Comparison of ENCODE assay signal across 8 cellular contexts in the genomic region with DNA sequence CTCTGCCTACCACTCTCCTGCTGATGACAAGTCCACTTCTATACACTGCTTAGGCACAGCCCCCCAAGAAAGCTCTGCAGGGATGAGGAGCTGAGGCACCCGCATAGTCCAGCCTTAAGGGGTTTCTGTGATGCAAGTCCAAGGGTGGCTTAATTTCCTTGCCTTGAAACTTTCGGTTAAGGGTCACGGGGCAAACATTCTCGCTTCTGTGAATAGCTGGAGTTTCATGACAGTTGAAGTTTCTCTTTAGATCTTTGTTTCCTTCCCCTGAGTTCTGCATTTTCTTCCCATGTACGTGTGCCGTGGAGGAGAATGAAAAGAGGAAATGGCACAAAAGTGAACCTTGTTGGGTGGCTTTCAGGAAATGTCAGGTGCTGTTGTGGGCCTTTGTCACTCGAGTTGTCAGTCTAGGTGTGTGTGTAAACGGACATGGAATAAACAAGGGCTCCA. TPM values are rescaled to one million over a fixed set of nuclear protein-coding genes. Genes with fewer than 3 reads are reported as not detected.
DNase-seq lines count a peak whose midpoint lies in the region; ATAC-seq and TF ChIP-seq lines count a peak whose summit lies in the region.

No MANE protein-coding gene starts in this region.

- H2AFZ ChIP-seq in smooth muscle cell (ENCODE audit: low read depth) = no peak overlapping the region

- intact Hi-C loops in thyroid gland (cut with DNase I) = no loop called here

- H3F3A ChIP-seq in smooth muscle cell (ENCODE audit: low read depth) = no peaks in the 10 kb centered on the region

- TF ChIP-seq EP300 in suprapubic skin (IDR thresholded peaks at IDR 0.05) = no peak

- peak overlapping the region; percentile 86 to 88 for H3K27ac ChIP-seq in mucosa of rectum (ENCODE audit: low read depth in 2 of 2, low read length in 2 of 2)
- no peak overlapping the region for H3K27ac ChIP-seq in thyroid gland
- no peak overlapping the region for H3K27ac ChIP-seq in suprapubic skin
- no peak overlapping the region for H3K27ac ChIP-seq in smooth muscle cell (ENCODE audit: low read depth)
- H3K27ac ChIP-seq in brain microvascular endothelial cell = no peak overlapping the region

- TF ChIP-seq POLR2A in NB4 (IDR thresholded peaks at IDR 0.05; ENCODE audit: extremely low read depth, insufficient read length) (no peak), thyroid gland (IDR thresholded peaks at IDR 0.05) (no peak), suprapubic skin (IDR thresholded peaks at IDR 0.05) (no peak)

- TF ChIP-seq CTCF in NB4 (IDR thresholded peaks at IDR 0.05; ENCODE audit: low read depth, low read length) (no peak), thyroid gland (IDR thresholded peaks at IDR 0.05) (no peak), suprapubic skin (IDR thresholded peaks at IDR 0.05) (no peak), smooth muscle cell (IDR thresholded peaks at IDR 0.05; ENCODE audit: borderline replicate concordance, insufficient read depth, poor library complexity, severe bottlenecking) (no peak), brain microvascular endothelial cell (IDR thresholded peaks at IDR 0.05; ENCODE audit: low read depth, low read length, missing control alignments) (no peak)

- H3K4me3 ChIP-seq in NB4 (ENCODE audit: low read depth, low read length) = no peak overlapping the region
- peak overlapping the region; percentile 32 to 57 for H3K4me3 ChIP-seq in mucosa of rectum (ENCODE audit: low read length in 2 of 2)
- H3K4me3 ChIP-seq in thyroid gland (replicated peaks in 1 of 3) = no peak overlapping the region
- no peak overlapping the region for H3K4me3 ChIP-seq in suprapubic skin
- H3K4me3 ChIP-seq in smooth muscle cell = no peak overlapping the region
- H3K4me3 ChIP-seq in brain microvascular endothelial cell (ENCODE audit: low read depth, low read length) = no peak overlapping the region

- no peaks in the 10 kb centered on the region for H3K79me2 ChIP-seq in smooth muscle cell (ENCODE audit: low read depth)

- WGBS in thyroid gland, 2 donors = 87 to 88% methylated on average over 8 of the region's 8 CpGs
- 83% methylated on average over 8 of the region's 8 CpGs for WGBS in suprapubic skin
- 97% methylated on average over 8 of the region's 8 CpGs for WGBS in smooth muscle cell (ENCODE audit: low lambda C conversion rate)

- H3K9ac ChIP-seq in mucosa of rectum (ENCODE audit: low read depth in 1 of 2, low read length in 2 of 2) (peak overlapping the region; percentile 29 to 63), smooth muscle cell (ENCODE audit: low read depth) (no peak overlapping the region)

- H3K27me3 ChIP-seq in mucosa of rectum (ENCODE audit: control insufficient read depth in 2 of 2, insufficient read depth in 2 of 2, low read length in 2 of 2) = no peaks in the 10 kb centered on the region
- no peaks in the 10 kb centered on the region for H3K27me3 ChIP-seq in thyroid gland
- H3K27me3 ChIP-seq in suprapubic skin = peaks cover 14% of the 10 kb centered on the region
- H3K27me3 ChIP-seq in smooth muscle cell (ENCODE audit: low read depth) = peaks cover 26% of the 10 kb centered on the region
- H3K27me3 ChIP-seq in brain microvascular endothelial cell (replicated peaks) = peaks cover 12% of the 10 kb centered on the region

- ATAC-seq in GM18861 (IDR thresholded peaks at IDR 0.05; ENCODE audit: unreplicated experiment) = peak; percentile 75
- ATAC-seq in HG02588 (IDR thresholded peaks at IDR 0.05; ENCODE audit: unreplicated experiment) = peak; percentile 84

- H3K9me3 ChIP-seq in mucosa of rectum (ENCODE audit: control insufficient read depth in 2 of 2, low read length in 2 of 2) (no peaks in the 10 kb centered on the region), thyroid gland (no peaks in the 10 kb centered on the region), suprapubic skin (no peaks in the 10 kb centered on the region), smooth muscle cell (replicated peaks; ENCODE audit: low read depth) (no peaks in the 10 kb centered on the region)

- H3K36me3 ChIP-seq in mucosa of rectum (ENCODE audit: control insufficient read depth in 2 of 2, insufficient read depth in 2 of 2, low read length in 2 of 2) = peaks cover 0 to 8% of the 10 kb centered on the region in 2 donors
- no peaks in the 10 kb centered on the region for H3K36me3 ChIP-seq in thyroid gland
- no peaks in the 10 kb centered on the region for H3K36me3 ChIP-seq in suprapubic skin
- H3K36me3 ChIP-seq in smooth muscle cell (ENCODE audit: low read depth) = no peaks in the 10 kb centered on the region
- no peaks in the 10 kb centered on the region for H3K36me3 ChIP-seq in brain microvascular endothelial cell (replicated peaks)

- in situ Hi-C loops in brain microvascular endothelial cell (cut with HindIII; ENCODE audit: low pct_ligation_motif_present, low sequenced_read_pairs) = no loop called here

- H4K20me1 ChIP-seq in smooth muscle cell (ENCODE audit: low read depth) = no peaks in the 10 kb centered on the region

- DNase-seq in NB4 (ENCODE audit: low read depth) (peak; percentile 53), thyroid gland (no peak), suprapubic skin (ENCODE audit: low spot score in 2 of 2) (no peak), smooth muscle cell (lab: John Stamatoyannopoulos, UW; ENCODE audit: unreplicated experiment) (no peak), brain microvascular endothelial cell (no peak)

- H3K4me2 ChIP-seq in smooth muscle cell = no peak overlapping the region

- H3K4me1 ChIP-seq in mucosa of rectum (ENCODE audit: control insufficient read depth in 2 of 2, insufficient read depth in 2 of 2, low read length in 2 of 2) = peaks cover 44 to 55% of the 10 kb centered on the region in 2 donors
- peaks cover 6% of the 10 kb centered on the region in 2 donors for H3K4me1 ChIP-seq in thyroid gland
- no peaks in the 10 kb centered on the region for H3K4me1 ChIP-seq in suprapubic skin
- peaks cover 9% of the 10 kb centered on the region for H3K4me1 ChIP-seq in smooth muscle cell (ENCODE audit: low read depth)

RNA-seq across cellular contexts. Expression of a gene that starts 7.0 kb away (rescaled TPM):
- 10 to 100 TPM in 2 of 4 donors, 1 to 10 TPM in 2; 9.3 to 17.5 (median 10.1) TPM for total RNA-seq in thyroid gland
- total RNA-seq in suprapubic skin = 10 to 100 TPM in 1 of 4 donors, 1 to 10 TPM in 3; 2.8 to 12.2 (median 3.0) TPM
- 2.3 TPM in 1 of 2 replicates, not detected in the other for total RNA-seq in smooth muscle cell
- 0.83 TPM in 1 of 2 replicates, not detected in the other for polyA plus RNA-seq in smooth muscle cell

Comparison
In these comparisons a context has a peak if more than half of its experiments do, and no peak if none do; other contexts are left out.
1. H3K4me3 ChIP-seq: peak in mucosa of rectum (2 of 2); none in NB4 (single experiment), thyroid gland (0 of 3), suprapubic skin (single experiment), smooth muscle cell (single experiment) and brain microvascular endothelial cell (single experiment).
2. H3K27ac ChIP-seq: peak in mucosa of rectum (2 of 2); none in thyroid gland (0 of 3), suprapubic skin (single experiment), smooth muscle cell (single experiment) and brain microvascular endothelial cell (single experiment).